Comparison of ENCODE assay signal across 37 cellular contexts in the genomic region with DNA sequence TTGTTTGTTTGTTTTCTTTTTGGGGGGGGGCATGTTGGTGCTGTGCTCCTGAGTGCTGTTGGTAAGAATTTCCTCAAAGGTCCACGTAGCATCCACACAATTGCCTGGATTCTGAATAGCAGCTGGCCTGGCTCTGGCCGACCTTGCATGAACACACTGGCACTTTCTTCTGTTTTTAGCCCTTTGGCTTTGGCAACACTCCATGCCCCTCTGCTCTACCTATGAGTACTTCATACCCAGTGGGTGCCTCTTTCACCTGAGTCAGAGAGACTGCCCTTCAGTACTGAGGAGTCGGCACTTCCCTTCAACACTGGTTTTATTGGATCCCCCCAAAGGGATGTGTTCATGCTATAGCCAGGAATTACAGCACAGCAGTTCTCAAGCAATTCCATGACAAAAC. TPM values are rescaled to one million over a fixed set of nuclear protein-coding genes. Genes with fewer than 3 reads are reported as not detected.
"Had no signal": no experiment of that assay in that cellular context is flagged by ENCODE, and none has a peak within 500 bp of the region (broad histone marks: within the 10 kb centered on the region; RNA-seq: fewer than 3 reads in every experiment).

No MANE protein-coding gene starts in this region.

- H3K4me3 Mint-ChIP-seq: activated B cell treated with CpG ODN at 0.5 μM for 24 hours; activated CD4-positive, alpha-beta memory T cell treated with anti-CD3 and anti-CD28 coated beads for 36 hours; activated CD4-positive, alpha-beta T cell treated with anti-CD3 and anti-CD28 coated beads, Interleukin-2, amount 10 ng/mL, durations not matched to agents 24 days and 14 days; activated CD8-positive, alpha-beta T cell treated with anti-CD3 and anti-CD28 coated beads for 36 hours; activated naive CD4-positive, alpha-beta T cell treated with anti-CD3 and anti-CD28 coated beads for 36 hours; activated naive CD8-positive, alpha-beta T cell treated with anti-CD3 and anti-CD28 coated beads for 36 hours; activated T-cell treated with anti-CD3 and anti-CD28 coated beads, Interleukin-2, amount 50 U/mL, for 4 hours; activated T-cell treated with anti-CD3 and anti-CD28 coated beads, Interleukin-2, amount 50 U/mL, for 72 hours; activated T-helper 1 cell treated with anti-CD3 and anti-CD28 coated beads, Interleukin-12 subunit alpha, Interleukin-12 subunit beta, Interleukin-2, Interleukin-4 antibody, amounts not matched to agents 30 ng/mL and 10 ng/mL and 1 ng/mL, durations not matched to agents 14 hours and 24 hours and 36 hours; activated T-helper 17 cell treated with anti-CD3 and anti-CD28 coated beads, Interleukin-2, amount 50 U/mL, for 72 hours; brain; central memory CD8-positive, alpha-beta T cell; T-helper 1 cell treated with Interleukin-12 subunit alpha and Interleukin-12 subunit beta and Interleukin-4 antibody, amounts not matched to agents 30 μg/mL and 1 μg/mL, for 36 hours; T-helper 2 cell treated with Interferon-gamma antibody and Interleukin-4, amounts not matched to agents 5 μg/mL and 100 μg/mL, for 36 hours had no signal

- H3K27ac Mint-ChIP-seq: activated B cell treated with CpG ODN at 0.5 μM for 24 hours; activated CD4-positive, alpha-beta memory T cell treated with anti-CD3 and anti-CD28 coated beads for 36 hours; activated CD4-positive, alpha-beta T cell treated with anti-CD3 and anti-CD28 coated beads, Interleukin-2, amount 10 ng/mL, durations not matched to agents 24 days and 14 days; activated CD8-positive, alpha-beta T cell treated with anti-CD3 and anti-CD28 coated beads for 36 hours; activated naive CD4-positive, alpha-beta T cell treated with anti-CD3 and anti-CD28 coated beads for 36 hours; activated naive CD4-positive, alpha-beta T cell treated with anti-CD3 and anti-CD28 coated beads, Interleukin-2, amount 50 U/mL, for 72 hours; activated naive CD8-positive, alpha-beta T cell treated with anti-CD3 and anti-CD28 coated beads for 36 hours; activated T-cell treated with anti-CD3 and anti-CD28 coated beads, Interleukin-2, amount 50 U/mL, for 72 hours; activated T-helper 1 cell treated with anti-CD3 and anti-CD28 coated beads, Interleukin-12 subunit alpha, Interleukin-12 subunit beta, Interleukin-2, Interleukin-4 antibody, amounts not matched to agents 30 ng/mL and 10 ng/mL and 1 ng/mL, durations not matched to agents 14 hours and 24 hours and 36 hours; activated T-helper 17 cell treated with anti-CD3 and anti-CD28 coated beads, Interleukin-2, amount 50 U/mL, for 72 hours; brain; T-helper 1 cell treated with Interleukin-12 subunit alpha and Interleukin-12 subunit beta and Interleukin-4 antibody, amounts not matched to agents 30 μg/mL and 1 μg/mL, for 36 hours; T-helper 2 cell treated with Interferon-gamma antibody and Interleukin-4, amounts not matched to agents 5 μg/mL and 100 μg/mL, for 36 hours had no signal

- H3K9me3 Mint-ChIP-seq: activated CD4-positive, alpha-beta memory T cell treated with anti-CD3 and anti-CD28 coated beads for 36 hours; activated CD4-positive, alpha-beta T cell treated with anti-CD3 and anti-CD28 coated beads, Interleukin-2, amount 10 ng/mL, durations not matched to agents 24 days and 14 days; activated CD8-positive, alpha-beta T cell treated with anti-CD3 and anti-CD28 coated beads for 36 hours; activated naive CD4-positive, alpha-beta T cell treated with anti-CD3 and anti-CD28 coated beads for 36 hours; activated naive CD8-positive, alpha-beta T cell treated with anti-CD3 and anti-CD28 coated beads for 36 hours; activated T-cell treated with anti-CD3 and anti-CD28 coated beads, Interleukin-2, amount 50 U/mL, for 4 hours; activated T-helper 1 cell treated with anti-CD3 and anti-CD28 coated beads, Interleukin-12 subunit alpha, Interleukin-12 subunit beta, Interleukin-2, Interleukin-4 antibody, amounts not matched to agents 30 ng/mL and 10 ng/mL and 1 ng/mL, durations not matched to agents 14 hours and 24 hours and 36 hours; activated T-helper 17 cell treated with anti-CD3 and anti-CD28 coated beads, Interleukin-2, amount 50 U/mL, for 72 hours; central memory CD8-positive, alpha-beta T cell; T-helper 1 cell treated with Interleukin-12 subunit alpha and Interleukin-12 subunit beta and Interleukin-4 antibody, amounts not matched to agents 30 μg/mL and 1 μg/mL, for 36 hours; T-helper 2 cell treated with Interferon-gamma antibody and Interleukin-4, amounts not matched to agents 5 μg/mL and 100 μg/mL, for 36 hours had no signal

- H3K27me3 ChIP-seq: ascending aorta, cardiac muscle cell had no signal

- H3K4me1 Mint-ChIP-seq: activated B cell treated with CpG ODN at 0.5 μM for 24 hours; activated CD4-positive, alpha-beta T cell treated with anti-CD3 and anti-CD28 coated beads, Interleukin-2, amount 10 ng/mL, durations not matched to agents 24 days and 14 days; activated naive CD8-positive, alpha-beta T cell treated with anti-CD3 and anti-CD28 coated beads for 36 hours; activated T-helper 17 cell treated with anti-CD3 and anti-CD28 coated beads, Interleukin-2, amount 50 U/mL, for 72 hours; central memory CD8-positive, alpha-beta T cell had no signal

- H3K4me3 ChIP-seq: adrenal gland, ascending aorta, cardiac muscle cell had no signal

- H3K9me3 ChIP-seq: adrenal gland, ascending aorta had no signal

- ATAC-seq: activated CD8-positive, alpha-beta T cell treated with anti-CD3 and anti-CD28 coated beads for 36 hours; activated naive CD4-positive, alpha-beta T cell treated with anti-CD3 and anti-CD28 coated beads, Interleukin-2, amount 50 U/mL, for 72 hours; activated T-cell treated with anti-CD3 and anti-CD28 coated beads, Interleukin-2, amount 50 U/mL, for 4 hours; activated T-cell treated with anti-CD3 and anti-CD28 coated beads, Interleukin-2, amount 50 U/mL, for 72 hours; activated T-helper 17 cell treated with anti-CD3 and anti-CD28 coated beads, Interleukin-2, amount 50 U/mL, for 72 hours had no signal

- H3K27ac ChIP-seq: adrenal gland, ascending aorta, cardiac muscle cell, VCaP had no signal

- H3K36me3 ChIP-seq: adrenal gland, ascending aorta, cardiac muscle cell had no signal

- H3K36me3 Mint-ChIP-seq: activated CD4-positive, alpha-beta memory T cell treated with anti-CD3 and anti-CD28 coated beads for 36 hours; activated naive CD4-positive, alpha-beta T cell treated with anti-CD3 and anti-CD28 coated beads, Interleukin-2, amount 50 U/mL, for 72 hours; activated naive CD8-positive, alpha-beta T cell treated with anti-CD3 and anti-CD28 coated beads for 36 hours; brain had no signal

- H3K4me1 ChIP-seq: adrenal gland, ascending aorta had no signal

- DNase-seq: activated B cell treated with CpG ODN at 0.5 μM for 24 hours; activated CD4-positive, alpha-beta memory T cell treated with anti-CD3 and anti-CD28 coated beads for 36 hours; activated CD4-positive, alpha-beta T cell treated with anti-CD3 and anti-CD28 coated beads for 4 hours; activated CD4-positive, alpha-beta T cell treated with anti-CD3 and anti-CD28 coated beads, Interleukin-2, amount 10 ng/mL, durations not matched to agents 24 days and 14 days; activated CD4-positive, alpha-beta T cell treated with anti-CD3 and anti-CD28 coated beads, Interleukin-2, amount 50 U/mL, for 1 hour; activated CD4-positive, alpha-beta T cell treated with anti-CD3 and anti-CD28 coated beads, Interleukin-2, amount 50 U/mL, for 4 hours; activated CD4-positive, CD25-positive, alpha-beta regulatory T cell treated with anti-CD3 and anti-CD28 coated beads, Interleukin-2, amount 50 U/mL, for 72 hours; activated CD8-positive, alpha-beta memory T cell treated with anti-CD3 and anti-CD28 coated beads, Interleukin-2, amount 50 U/mL, for 4 hours; activated CD8-positive, alpha-beta T cell treated with anti-CD3 and anti-CD28 coated beads for 36 hours; activated effector memory CD4-positive, alpha-beta T cell treated with anti-CD3 and anti-CD28 coated beads, Interleukin-2, amount 50 U/mL, for 16 hours; activated gamma-delta T cell treated with Interleukin-2 at 50 U/mL for 16 hours; activated naive CD4-positive, alpha-beta T cell; activated naive CD4-positive, alpha-beta T cell treated with anti-CD3 and anti-CD28 coated beads for 36 hours; activated naive CD4-positive, alpha-beta T cell treated with anti-CD3 and anti-CD28 coated beads, Interleukin-2, amount 50 U/mL, for 16 hours; activated naive CD8-positive, alpha-beta T cell treated with anti-CD3 and anti-CD28 coated beads for 36 hours; activated T-cell treated with anti-CD3 and anti-CD28 coated beads for 4 hours; activated T-cell treated with anti-CD3 and anti-CD28 coated beads, Interleukin-2, amount 50 U/mL, for 1 hour; activated T-cell treated with anti-CD3 and anti-CD28 coated beads, Interleukin-2, amount 50 U/mL, for 4 hours; activated T-cell treated with anti-CD3 and anti-CD28 coated beads, Interleukin-2, amount 50 U/mL, for 72 hours; adrenal gland; amniotic stem cell; caudate nucleus; T-helper 2 cell; T-helper 9 cell had no signal

RNA-seq across cellular contexts. Expression of a gene that starts 7.2 kb away (rescaled TPM):
- total RNA-seq: activated B cell treated with CpG ODN at 0.5 μM for 24 hours; activated CD4-positive, alpha-beta memory T cell treated with anti-CD3 and anti-CD28 coated beads for 36 hours; activated CD4-positive, alpha-beta T cell treated with anti-CD3 and anti-CD28 coated beads, Interleukin-2, amount 10 ng/mL, durations not matched to agents 24 days and 14 days; activated CD8-positive, alpha-beta memory T cell treated with anti-CD3 and anti-CD28 coated beads for 36 hours; activated CD8-positive, alpha-beta T cell treated with anti-CD3 and anti-CD28 coated beads for 36 hours; activated naive CD4-positive, alpha-beta T cell treated with anti-CD3 and anti-CD28 coated beads for 36 hours; activated naive CD4-positive, alpha-beta T cell treated with anti-CD3 and anti-CD28 coated beads, Interleukin-2, amount 50 U/mL, for 72 hours; activated naive CD8-positive, alpha-beta T cell treated with anti-CD3 and anti-CD28 coated beads for 36 hours; activated T-cell treated with anti-CD3 and anti-CD28 coated beads, Interleukin-2, amount 50 U/mL, for 4 hours; activated T-cell treated with anti-CD3 and anti-CD28 coated beads, Interleukin-2, amount 50 U/mL, for 72 hours; activated T-helper 1 cell treated with anti-CD3 and anti-CD28 coated beads, Interleukin-12 subunit alpha, Interleukin-12 subunit beta, Interleukin-2, Interleukin-4 antibody, amounts not matched to agents 30 ng/mL and 10 ng/mL and 1 ng/mL, durations not matched to agents 14 hours and 24 hours and 36 hours; activated T-helper 17 cell treated with anti-CD3 and anti-CD28 coated beads, Interleukin-2, amount 50 U/mL, for 72 hours; adrenal gland; ascending aorta; bronchial epithelial cell; cardiac muscle cell; chondrocyte had no signal
